In the genomic region with DNA sequence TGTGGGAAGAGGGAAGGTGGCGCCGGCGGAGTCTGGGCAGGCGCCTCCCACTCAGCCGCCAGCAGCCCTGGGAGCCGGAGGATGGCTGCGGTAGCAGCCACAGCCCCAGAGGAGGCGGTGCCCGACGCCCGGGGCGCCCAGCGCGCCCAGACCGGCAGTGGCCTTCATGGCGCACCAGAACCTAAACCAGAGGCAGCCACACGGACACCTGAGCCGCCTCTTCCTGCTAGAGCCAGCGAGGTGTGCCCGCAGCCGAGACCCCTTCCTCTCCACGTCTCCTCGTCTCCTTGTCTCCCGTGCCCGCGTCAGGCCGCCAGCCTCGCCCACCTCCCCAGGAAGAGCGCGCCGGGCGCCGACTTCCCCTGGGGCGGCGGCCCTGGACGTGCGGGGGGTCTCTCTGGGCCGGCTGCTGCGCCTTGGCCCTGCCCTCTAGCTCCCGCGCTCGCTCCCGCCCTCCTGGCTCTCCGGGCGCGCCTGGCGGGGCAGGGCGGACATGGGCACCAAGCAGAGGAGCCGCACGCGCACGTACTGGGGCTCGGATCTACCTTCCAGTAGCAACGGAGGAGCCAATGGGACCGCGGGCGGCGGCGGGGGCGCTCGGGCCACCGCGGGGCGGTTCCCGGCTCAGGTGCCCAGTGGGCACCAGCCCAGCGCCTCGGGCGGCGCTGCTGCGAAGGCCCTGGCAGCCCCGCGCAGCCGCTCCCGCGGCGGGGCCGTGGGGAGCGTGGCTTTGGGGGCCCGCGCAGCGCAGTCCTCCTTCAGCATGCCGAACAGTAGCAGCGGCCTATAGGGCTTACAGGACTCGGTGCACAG, we compare ENCODE assay signal across 8 cellular contexts. TPM values are rescaled to one million over a fixed set of nuclear protein-coding genes. Genes with fewer than 3 reads are reported as not detected.
A peak's percentile ranks its signal among the peaks of the same experiment; 100 is the strongest.
DNase-seq lines count a peak whose midpoint lies in the region; ATAC-seq and TF ChIP-seq lines count a peak whose summit lies in the region.

No MANE protein-coding gene starts in this region.

- no peak overlapping the region for H3K27ac Mint-ChIP-seq in MCF 10A (ENCODE audit: low read depth, unreplicated experiment)

- intact Hi-C loops in MCF 10A (cut with micrococcal nuclease): no loop called here

- DNase-seq in AG09309 (ENCODE audit: low read depth): no peak
- peak; percentile 57 for DNase-seq in H4 (ENCODE audit: low spot score)
- peak; percentile 79 for DNase-seq in NCI-H748 (lab: John Stamatoyannopoulos, UW; ENCODE audit: unreplicated experiment)
- peak; percentile 51 for DNase-seq in MCF 10A (ENCODE audit: unreplicated experiment)
- peak; percentile 70 for DNase-seq in iPS-NIHi7 (ENCODE audit: extremely low spot score)
- DNase-seq in skeletal muscle cell (ENCODE audit: low read depth): no peak

- ATAC-seq in HG03039 (IDR thresholded peaks at IDR 0.05; ENCODE audit: unreplicated experiment): no peak
- ATAC-seq in GM21390 (IDR thresholded peaks at IDR 0.05; ENCODE audit: unreplicated experiment): no peak

- TF ChIP-seq CTCF in AG09309 (IDR thresholded peaks at IDR 0.05; ENCODE audit: control insufficient read depth, insufficient read depth, low read depth, low read length, missing control alignments): no peak
- no peak for TF ChIP-seq CTCF in MCF 10A (IDR thresholded peaks at IDR 0.05; ENCODE audit: unreplicated experiment)

- H3K4me3 ChIP-seq in AG09309 (ENCODE audit: control insufficient read depth, low read depth, low read length) (peak overlapping the region; percentile 59), skeletal muscle cell (ENCODE audit: low read depth, low read length) (peak overlapping the region; percentile 64)

- peaks cover 3% of the 10 kb centered on the region for H3K9me3 Mint-ChIP-seq in MCF 10A (ENCODE audit: unreplicated experiment)

- BruUV-seq in MCF 10A (replicated peaks; lab: Mats Ljungman, UMichigan): no TSS peak

- H3K4me1 Mint-ChIP-seq in MCF 10A (ENCODE audit: insufficient read depth, unreplicated experiment): peaks cover 29% of the 10 kb centered on the region

- H3K27me3 Mint-ChIP-seq in MCF 10A (ENCODE audit: insufficient read depth, unreplicated experiment): no peaks in the 10 kb centered on the region

- H3K36me3 Mint-ChIP-seq in MCF 10A (ENCODE audit: insufficient read depth, unreplicated experiment): no peaks in the 10 kb centered on the region

- POLR2A ChIA-PET in MCF 10A (lab: Yijun Ruan, JAX): interaction anchor here (0.9 to 1.7 kb wide), 3 partner anchors 34 to 430 kb away, joined by 3 to 5 read pairs (median 4); no protein-coding TSS in a partner anchor

- peak overlapping the region; percentile 80 for H3K4me3 Mint-ChIP-seq in MCF 10A (ENCODE audit: unreplicated experiment)

- CTCF ChIA-PET in MCF 10A (lab: Yijun Ruan, JAX): no interaction called here

RNA-seq across cellular contexts. Expression of a gene that starts 33.0 kb away (rescaled TPM):
- total RNA-seq in H4 (2014; rRNA removed; shearing (Covaris generic)): not detected in 2 replicates
- 0.23 TPM in 1 of 2 replicates, not detected in the other for total RNA-seq in MCF 10A (2022)

Comparison
In these comparisons a context has a peak if more than half of its experiments do, and no peak if none do; other contexts are left out.
1. DNase-seq: peak in H4 (single experiment), NCI-H748 (single experiment), MCF 10A (single experiment) and iPS-NIHi7 (single experiment); none in AG09309 (single experiment) and skeletal muscle cell (single experiment).